ENCODE assay signal across 13 cellular contexts in the genomic region with DNA sequence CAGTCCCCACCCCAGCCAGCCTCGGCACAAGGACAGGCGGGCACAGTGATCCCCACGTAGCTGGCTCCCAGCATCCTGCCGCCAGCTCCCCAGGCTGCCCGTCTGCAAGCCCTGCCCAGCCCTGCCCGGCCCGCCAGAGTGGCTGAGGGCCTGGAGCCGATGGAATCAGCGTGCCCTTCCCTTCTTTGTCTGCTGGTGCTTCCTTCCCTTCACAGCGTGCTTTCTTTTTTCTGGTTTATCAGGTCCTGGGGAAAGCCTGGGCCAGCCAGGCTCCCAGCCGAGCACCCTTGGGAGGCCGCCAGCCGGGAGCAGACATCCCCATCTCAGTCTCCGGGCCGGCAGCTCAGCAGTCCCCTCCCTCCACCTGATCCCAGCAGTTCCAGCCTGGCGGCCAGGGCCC. TPM values are rescaled to one million over a fixed set of nuclear protein-coding genes. Genes with fewer than 3 reads are reported as not detected.
A peak's percentile ranks its signal among the peaks of the same experiment; 100 is the strongest.
DNase-seq lines count a peak whose midpoint lies in the region; ATAC-seq and TF ChIP-seq lines count a peak whose summit lies in the region.
"Had no signal": no experiment of that assay in that cellular context is flagged by ENCODE, and none has a peak within 500 bp of the region (broad histone marks: within the 10 kb centered on the region; RNA-seq: fewer than 3 reads in every experiment).

No MANE protein-coding gene starts in this region.

- TF ChIP-seq CTCF in ascending aorta (IDR thresholded peaks at IDR 0.05) (no peak), heart right ventricle (IDR thresholded peaks at IDR 0.05) (no peak), ovary (IDR thresholded peaks at IDR 0.05) (no peak)

- H3K4me3 ChIP-seq in BLaER1 treated with 17β-estradiol and CSF1 and Interleukin-3, amounts not matched to agents 10 nM and 100 nM = no peak overlapping the region
- H3K4me3 ChIP-seq in ascending aorta = peak overlapping the region in 1 of 2 donors; percentile 36
- H3K4me3 ChIP-seq in heart right ventricle = peak overlapping the region in 1 of 10 donors; percentile 14
- H3K4me3 ChIP-seq in ovary = no peak overlapping the region
- no peak overlapping the region for H3K4me3 ChIP-seq in H7 (ENCODE audit: insufficient read depth, low read depth, low read length)
- H3K4me3 ChIP-seq: spleen had no signal

- no peaks in the 10 kb centered on the region for H3K9me3 Mint-ChIP-seq in activated CD8-positive, alpha-beta memory T cell treated with anti-CD3 and anti-CD28 coated beads, Interleukin-2, amount 10 ng/mL, durations not matched to agents 7 days and 5 days (ENCODE audit: low read depth)
- H3K9me3 Mint-ChIP-seq: T-helper 1 cell treated with Interleukin-12 subunit alpha and Interleukin-12 subunit beta and Interleukin-4 antibody, amounts not matched to agents 30 μg/mL and 1 μg/mL, for 36 hours had no signal

- CTCF ChIA-PET in activated CD8-positive, alpha-beta memory T cell treated with anti-CD3 and anti-CD28 coated beads, Interleukin-2, amount 10 ng/mL, durations not matched to agents 7 days and 5 days (lab: Charles Lee) = interaction anchor here (1.3 kb wide), 1 partner anchor 9 kb away, joined by 3 read pairs; no protein-coding TSS in a partner anchor

- intact Hi-C loops in ascending aorta (cut with DNase I) (loop anchor here (5.0 kb wide), 1 partner anchor 120 kb away; no protein-coding TSS in a partner anchor), heart right ventricle (cut with DNase I) (loop anchor here in 1 of 10 donors (5.0 kb wide), 1 partner anchor 55 kb away; the partner anchor contains the start of gene SMAD6), ovary (cut with DNase I) (no loop called here)

- ATAC-seq in heart right ventricle (peak; percentile 34 to 81 (median 63)), HG03432 (IDR thresholded peaks at IDR 0.05; ENCODE audit: unreplicated experiment) (no peak)
- no peak for ATAC-seq in activated CD8-positive, alpha-beta memory T cell treated with anti-CD3 and anti-CD28 coated beads, Interleukin-2, amount 10 ng/mL, durations not matched to agents 7 days and 5 days

- DNase-seq in ascending aorta (ENCODE audit: low spot score in 2 of 2) (no peak), heart right ventricle (peak; percentile 44 to 64), ovary (peak; percentile 70 to 83 (median 74)), DMS79 treated with DMSO at 0.1 percent for 48 hours (lab: John Stamatoyannopoulos, UW) (no peak), H7 (no peak)
- no peak for DNase-seq in activated CD8-positive, alpha-beta memory T cell treated with anti-CD3 and anti-CD28 coated beads, Interleukin-2, amount 10 ng/mL, durations not matched to agents 7 days and 5 days
- DNase-seq: activated effector memory CD4-positive, alpha-beta T cell treated with anti-CD3 and anti-CD28 coated beads, Interleukin-2, amount 50 U/mL, for 16 hours; NCI-H345; OCI-M1; spleen had no signal

- 11 to 21% methylated on average over 16 of the region's 16 CpGs for WGBS in heart right ventricle, 2 donors
- WGBS in ovary, 3 donors = 17 to 22% (median 19%) methylated on average over 14 to 16 of the region's 16 CpGs

- H3K27me3 ChIP-seq in BLaER1 treated with 17β-estradiol and CSF1 and Interleukin-3, amounts not matched to agents 10 nM and 100 nM = no peaks in the 10 kb centered on the region; a peak in 1 of 22 replicates
- no peaks in the 10 kb centered on the region for H3K27me3 ChIP-seq in ascending aorta
- no peaks in the 10 kb centered on the region for H3K27me3 ChIP-seq in heart right ventricle
- no peaks in the 10 kb centered on the region for H3K27me3 ChIP-seq in ovary
- H3K27me3 ChIP-seq in H7 (ENCODE audit: control insufficient read depth, insufficient read depth, low read length) = no peaks in the 10 kb centered on the region
- H3K27me3 ChIP-seq: spleen had no signal

- no peak overlapping the region for H3K4me3 Mint-ChIP-seq in activated CD8-positive, alpha-beta memory T cell treated with anti-CD3 and anti-CD28 coated beads, Interleukin-2, amount 10 ng/mL, durations not matched to agents 7 days and 5 days
- H3K4me3 Mint-ChIP-seq: T-helper 1 cell treated with Interleukin-12 subunit alpha and Interleukin-12 subunit beta and Interleukin-4 antibody, amounts not matched to agents 30 μg/mL and 1 μg/mL, for 36 hours had no signal

- H3K9ac ChIP-seq in BLaER1 treated with 17β-estradiol and CSF1 and Interleukin-3, amounts not matched to agents 10 nM and 100 nM = peak overlapping the region in 2 of 11 experiments; percentile 24 to 30; a peak in 1 of 22 replicates

- H3K27ac Mint-ChIP-seq in activated CD8-positive, alpha-beta memory T cell treated with anti-CD3 and anti-CD28 coated beads, Interleukin-2, amount 10 ng/mL, durations not matched to agents 7 days and 5 days = no peak overlapping the region
- H3K27ac Mint-ChIP-seq: T-helper 1 cell treated with Interleukin-12 subunit alpha and Interleukin-12 subunit beta and Interleukin-4 antibody, amounts not matched to agents 30 μg/mL and 1 μg/mL, for 36 hours had no signal

- H3K36me3 ChIP-seq in BLaER1 treated with 17β-estradiol and CSF1 and Interleukin-3, amounts not matched to agents 10 nM and 100 nM = no peaks in the 10 kb centered on the region
- H3K36me3 ChIP-seq in ascending aorta (no peaks in the 10 kb centered on the region), heart right ventricle (no peaks in the 10 kb centered on the region), ovary (no peaks in the 10 kb centered on the region), H7 (replicated peaks; ENCODE audit: control insufficient read depth, insufficient read depth, low read length) (no peaks in the 10 kb centered on the region)
- H3K36me3 ChIP-seq: spleen had no signal

- H3K4me2 ChIP-seq in BLaER1 treated with 17β-estradiol and CSF1 and Interleukin-3, amounts not matched to agents 10 nM and 100 nM = peak overlapping the region in 10 of 11 experiments; percentile 25 to 68 (median 58); a peak in 17 of 22 replicates

- H3K4me1 Mint-ChIP-seq in activated CD8-positive, alpha-beta memory T cell treated with anti-CD3 and anti-CD28 coated beads, Interleukin-2, amount 10 ng/mL, durations not matched to agents 7 days and 5 days = no peaks in the 10 kb centered on the region

- H3K9me3 ChIP-seq in BLaER1 treated with 17β-estradiol and CSF1 and Interleukin-3, amounts not matched to agents 10 nM and 100 nM (replicated peaks in 1 of 11) = no peaks in the 10 kb centered on the region
- H3K9me3 ChIP-seq in ascending aorta = no peaks in the 10 kb centered on the region
- no peaks in the 10 kb centered on the region for H3K9me3 ChIP-seq in heart right ventricle
- H3K9me3 ChIP-seq in ovary = no peaks in the 10 kb centered on the region
- H3K9me3 ChIP-seq: spleen had no signal

- 0 out of 22 replicates have a peak, but pooled peaks cover 0 to 5% (median 0%) of the 10 kb centered on the region in 11 experiments for H4K20me1 ChIP-seq in BLaER1 treated with 17β-estradiol and CSF1 and Interleukin-3, amounts not matched to agents 10 nM and 100 nM

- H3K27me3 Mint-ChIP-seq in activated CD8-positive, alpha-beta memory T cell treated with anti-CD3 and anti-CD28 coated beads, Interleukin-2, amount 10 ng/mL, durations not matched to agents 7 days and 5 days = no peaks in the 10 kb centered on the region

- H3K36me3 Mint-ChIP-seq in activated CD8-positive, alpha-beta memory T cell treated with anti-CD3 and anti-CD28 coated beads, Interleukin-2, amount 10 ng/mL, durations not matched to agents 7 days and 5 days = no peaks in the 10 kb centered on the region

- TF ChIP-seq EP300 in ovary (IDR thresholded peaks at IDR 0.05) = no peak

- H3K4me1 ChIP-seq in BLaER1 treated with 17β-estradiol and CSF1 and Interleukin-3, amounts not matched to agents 10 nM and 100 nM = peaks cover 21 to 40% (median 29%) of the 10 kb centered on the region in 10 experiments
- H3K4me1 ChIP-seq in ascending aorta (peaks cover 3 to 18% of the 10 kb centered on the region in 2 donors), heart right ventricle (peaks cover 19 to 69% (median 37%) of the 10 kb centered on the region in 9 donors), ovary (ENCODE audit: insufficient read depth) (peaks cover 17% of the 10 kb centered on the region)

- no peak overlapping the region for H3K27ac ChIP-seq in BLaER1 treated with 17β-estradiol and CSF1 and Interleukin-3, amounts not matched to agents 10 nM and 100 nM
- peak overlapping the region; percentile 17 to 69 for H3K27ac ChIP-seq in ascending aorta
- H3K27ac ChIP-seq in heart right ventricle = peak overlapping the region; percentile 41 to 86 (median 70)
- H3K27ac ChIP-seq in ovary = peak overlapping the region in 1 of 2 donors; percentile 29

- TF ChIP-seq POLR2A in ovary (IDR thresholded peaks at IDR 0.05) = no peak

RNA-seq across cellular contexts. Expression of gene SMAD6, which starts 54.7 kb away (rescaled TPM):
- total RNA-seq in ascending aorta = 140 TPM
- 10 to 100 TPM; 12.2 to 43.4 (median 20.6) TPM for total RNA-seq in heart right ventricle
- 10 to 100 TPM in 1 of 2 donors, 1 to 10 TPM in 1; 6.6 to 19.5 TPM for polyA plus RNA-seq in heart right ventricle
- total RNA-seq in ovary = 10 to 100 TPM in 6 of 7 donors, 1 to 10 TPM in 1; 7.1 to 20.3 (median 14.1) TPM
- polyA plus RNA-seq in ovary = 10 to 100 TPM in 1 of 2 donors, 1 to 10 TPM in 1; 3.8 to 10.9 TPM
- under 1 TPM; 0.14 to 0.29 TPM for total RNA-seq in activated CD8-positive, alpha-beta memory T cell treated with anti-CD3 and anti-CD28 coated beads, Interleukin-2, amount 10 ng/mL, durations not matched to agents 7 days and 5 days
- 24.8 and 25.4 TPM in 2 replicates for total RNA-seq in H7 (2014; rRNA removed; shearing (Covaris generic))

Comparison
In these comparisons a context has a peak if more than half of its experiments do, and no peak if none do; other contexts are left out.
1. H3K27ac ChIP-seq: peak in ascending aorta (2 of 2) and heart right ventricle (10 of 10); none in BLaER1 treated with 17β-estradiol and CSF1 and Interleukin-3, amounts not matched to agents 10 nM and 100 nM (0 of 11).
2. DNase-seq: peak in heart right ventricle (2 of 2) and ovary (5 of 5); none in ascending aorta (0 of 2), activated CD8-positive, alpha-beta memory T cell treated with anti-CD3 and anti-CD28 coated beads, Interleukin-2, amount 10 ng/mL, durations not matched to agents 7 days and 5 days (single experiment), DMS79 treated with DMSO at 0.1 percent for 48 hours (single experiment) and H7 (single experiment).
3. ATAC-seq: peak in heart right ventricle (8 of 8); none in activated CD8-positive, alpha-beta memory T cell treated with anti-CD3 and anti-CD28 coated beads, Interleukin-2, amount 10 ng/mL, durations not matched to agents 7 days and 5 days (single experiment) and HG03432 (single experiment).
4. RNA of gene SMAD6, which starts 54.7 kb away (total RNA-seq): 140 TPM in ascending aorta (single experiment), 24.8 to 25.4 TPM in H7, 12.2 to 43.4 TPM in heart right ventricle and 7.1 to 20.3 TPM in ovary; 0.14 to 0.29 TPM in activated CD8-positive, alpha-beta memory T cell treated with anti-CD3 and anti-CD28 coated beads, Interleukin-2, amount 10 ng/mL, durations not matched to agents 7 days and 5 days; every median in the first group is over 4 times any median in the second.